ENCODE assay signal across 1 cellular context in genomic region chr2:227325056-227325823, GRCh38.
TF ChIP-seq lines count a peak whose summit lies in the region.

Gene MFF (plus strand): TSS chr2:227325251. CDS start chr2:227330666, 5,415 bp downstream.

TF ChIP-seq in GM12878, 131 proteins besides CTCF, POLR2A, EP300 and RAD21 (continued from another document):
- no peak for TF ChIP-seq CBX3 (IDR thresholded peaks at IDR 0.05; ENCODE audit: borderline replicate concordance, low read depth)
- TF ChIP-seq SUPT20H (IDR thresholded peaks at IDR 0.05; ENCODE audit: borderline replicate concordance, control insufficient read depth, low read depth, low read length) = no peak
- no peak for TF ChIP-seq YBX1 (IDR thresholded peaks at IDR 0.05)
- no peak for TF ChIP-seq HDAC2 (IDR thresholded peaks at IDR 0.05)
- 0 out of 2 replicates have a peak, but pooled peaks have one; percentile 14 for TF ChIP-seq ASH2L (IDR thresholded peaks at IDR 0.05; ENCODE audit: borderline replicate concordance, low read depth)
